1 cellular context compared by ENCODE assay signal in genomic region chr12:68809190-68810026, GRCh38.
TF ChIP-seq lines count a peak whose summit lies in the region.

No MANE protein-coding gene starts in this region.

TF ChIP-seq in K562, 482 proteins besides CTCF, POLR2A, EP300 and RAD21 (continued from another document):
- TF ChIP-seq ZNF318 (IDR thresholded peaks at IDR 0.05; ENCODE audit: borderline replicate concordance in 1 of 2, low read depth in 1 of 2) (0 out of 4 replicates have a peak, but pooled peaks of 1 of the 2 experiments have one; percentile 15), HEY1 (CRISPR knock-in tag; IDR thresholded peaks at IDR 0.05; ENCODE audit: borderline replicate concordance) (no peak), ZMIZ1 (IDR thresholded peaks at IDR 0.05; ENCODE audit: low read depth in 2 of 2, low read length in 2 of 2) (no peak), PBX2 (CRISPR knock-in tag; IDR thresholded peaks at IDR 0.05; ENCODE audit: low read depth) (no peak), PBX2 (tag; conservative IDR thresholded peaks at IDR 0.05; ENCODE audit: low read depth) (no peak), FOXP4 (CRISPR knock-in tag; IDR thresholded peaks at IDR 0.05; ENCODE audit: borderline replicate concordance) (no peak), ZZZ3 (IDR thresholded peaks at IDR 0.05) (no peak), TAF15 (IDR thresholded peaks at IDR 0.05; ENCODE audit: low read depth, low read length) (no peak), ZEB2 (IDR thresholded peaks at IDR 0.05) (no peak)
- TF ChIP-seq, protein P1, sequence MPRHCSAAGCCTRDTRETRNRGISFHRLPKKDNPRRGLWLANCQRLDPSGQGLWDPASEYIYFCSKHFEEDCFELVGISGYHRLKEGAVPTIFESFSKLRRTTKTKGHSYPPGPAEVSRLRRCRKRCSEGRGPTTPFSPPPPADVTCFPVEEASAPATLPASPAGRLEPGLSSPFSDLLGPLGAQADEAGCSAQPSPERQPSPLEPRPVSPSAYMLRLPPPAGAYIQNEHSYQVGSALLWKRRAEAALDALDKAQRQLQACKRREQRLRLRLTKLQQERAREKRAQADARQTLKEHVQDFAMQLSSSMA (CRISPR knock-in tag; IDR thresholded peaks at IDR 0.05), result no peak
